1 cellular context compared by ENCODE assay signal in the genomic region with DNA sequence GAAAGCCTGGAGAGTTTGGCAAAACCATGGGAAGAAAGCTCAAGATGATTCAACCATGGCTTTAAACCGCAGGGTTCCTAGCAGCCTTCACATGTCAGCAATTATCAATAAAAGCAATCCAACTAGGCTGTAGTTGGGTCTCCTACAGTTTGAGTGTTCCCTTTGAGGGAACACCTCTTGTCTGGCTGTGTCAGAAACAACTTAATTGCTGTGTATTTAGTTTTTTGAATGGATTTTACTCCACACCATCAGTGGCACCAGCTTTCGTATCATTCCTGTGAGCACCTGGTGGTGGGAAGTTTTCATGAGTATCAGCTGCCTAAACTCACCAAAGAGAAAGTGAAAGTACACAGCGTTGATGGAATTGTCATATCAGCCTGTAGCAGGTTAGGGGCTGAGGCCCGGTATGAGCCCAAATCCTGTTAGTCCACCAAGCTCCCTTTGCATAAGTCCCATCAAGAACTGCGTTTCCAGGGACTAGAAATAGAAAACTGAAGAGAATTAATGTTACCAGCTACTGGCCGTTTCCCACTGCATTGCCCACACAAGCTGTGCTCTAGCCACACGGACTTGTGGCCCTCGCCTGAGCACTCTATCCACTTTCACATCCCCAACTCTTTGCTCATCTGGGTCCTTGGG.
A peak's percentile ranks its signal among the peaks of the same experiment; 100 is the strongest.
TF ChIP-seq lines count a peak whose summit lies in the region.

No MANE protein-coding gene starts in this region.

TF ChIP-seq in HepG2, 621 proteins besides CTCF, POLR2A, EP300 and RAD21 (continued from another document):
- TF ChIP-seq ZFP36 (IDR thresholded peaks at IDR 0.05; ENCODE audit: borderline replicate concordance, low read depth, low read length, partially characterized antibody) (no peak), IRF2 (CRISPR knock-in tag; IDR thresholded peaks at IDR 0.05) (peak; percentile 100), KMT2A (CRISPR knock-in tag; IDR thresholded peaks at IDR 0.05) (peak; percentile 45; the same call in 1 of the 2 replicates), TSC22D2 (CRISPR knock-in tag; IDR thresholded peaks at IDR 0.05; ENCODE audit: borderline replicate concordance) (no peak), MBD4 (IDR thresholded peaks at IDR 0.05; ENCODE audit: borderline replicate concordance, low read length) (no peak), ZNF292 (CRISPR knock-in tag; IDR thresholded peaks at IDR 0.05; ENCODE audit: borderline replicate concordance, low read depth) (peak; percentile 26; the same call in 1 of the 2 replicates), SAP130 (CRISPR knock-in tag; IDR thresholded peaks at IDR 0.05; ENCODE audit: low read depth) (0 out of 2 replicates have a peak, but pooled peaks have one; percentile 26), ZFP82 (CRISPR knock-in tag; IDR thresholded peaks at IDR 0.05; ENCODE audit: borderline replicate concordance) (no peak), RXRA (CRISPR knock-in tag; IDR thresholded peaks at IDR 0.05) (no peak), ZNF614 (CRISPR knock-in tag; IDR thresholded peaks at IDR 0.05; ENCODE audit: borderline replicate concordance) (no peak), ZNF841 (CRISPR knock-in tag; IDR thresholded peaks at IDR 0.05; ENCODE audit: borderline replicate concordance) (no peak)
- TF ChIP-seq, protein P1, sequence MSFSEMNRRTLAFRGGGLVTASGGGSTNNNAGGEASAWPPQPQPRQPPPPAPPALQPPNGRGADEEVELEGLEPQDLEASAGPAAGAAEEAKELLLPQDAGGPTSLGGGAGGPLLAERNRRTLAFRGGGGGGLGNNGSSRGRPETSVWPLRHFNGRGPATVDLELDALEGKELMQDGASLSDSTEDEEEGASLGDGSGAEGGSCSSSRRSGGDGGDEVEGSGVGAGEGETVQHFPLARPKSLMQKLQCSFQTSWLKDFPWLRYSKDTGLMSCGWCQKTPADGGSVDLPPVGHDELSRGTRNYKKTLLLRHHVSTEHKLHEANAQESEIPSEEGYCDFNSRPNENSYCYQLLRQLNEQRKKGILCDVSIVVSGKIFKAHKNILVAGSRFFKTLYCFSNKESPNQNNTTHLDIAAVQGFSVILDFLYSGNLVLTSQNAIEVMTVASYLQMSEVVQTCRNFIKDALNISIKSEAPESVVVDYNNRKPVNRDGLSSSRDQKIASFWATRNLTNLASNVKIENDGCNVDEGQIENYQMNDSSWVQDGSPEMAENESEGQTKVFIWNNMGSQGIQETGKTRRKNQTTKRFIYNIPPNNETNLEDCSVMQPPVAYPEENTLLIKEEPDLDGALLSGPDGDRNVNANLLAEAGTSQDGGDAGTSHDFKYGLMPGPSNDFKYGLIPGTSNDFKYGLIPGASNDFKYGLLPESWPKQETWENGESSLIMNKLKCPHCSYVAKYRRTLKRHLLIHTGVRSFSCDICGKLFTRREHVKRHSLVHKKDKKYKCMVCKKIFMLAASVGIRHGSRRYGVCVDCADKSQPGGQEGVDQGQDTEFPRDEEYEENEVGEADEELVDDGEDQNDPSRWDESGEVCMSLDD (CRISPR knock-in tag; IDR thresholded peaks at IDR 0.05; ENCODE audit: borderline replicate concordance) = no peak
- TF ChIP-seq, protein P2, sequence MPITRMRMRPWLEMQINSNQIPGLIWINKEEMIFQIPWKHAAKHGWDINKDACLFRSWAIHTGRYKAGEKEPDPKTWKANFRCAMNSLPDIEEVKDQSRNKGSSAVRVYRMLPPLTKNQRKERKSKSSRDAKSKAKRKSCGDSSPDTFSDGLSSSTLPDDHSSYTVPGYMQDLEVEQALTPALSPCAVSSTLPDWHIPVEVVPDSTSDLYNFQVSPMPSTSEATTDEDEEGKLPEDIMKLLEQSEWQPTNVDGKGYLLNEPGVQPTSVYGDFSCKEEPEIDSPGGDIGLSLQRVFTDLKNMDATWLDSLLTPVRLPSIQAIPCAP (CRISPR knock-in tag; IDR thresholded peaks at IDR 0.05; ENCODE audit: low read depth) = peak; percentile 90
- TF ChIP-seq, protein P3, sequence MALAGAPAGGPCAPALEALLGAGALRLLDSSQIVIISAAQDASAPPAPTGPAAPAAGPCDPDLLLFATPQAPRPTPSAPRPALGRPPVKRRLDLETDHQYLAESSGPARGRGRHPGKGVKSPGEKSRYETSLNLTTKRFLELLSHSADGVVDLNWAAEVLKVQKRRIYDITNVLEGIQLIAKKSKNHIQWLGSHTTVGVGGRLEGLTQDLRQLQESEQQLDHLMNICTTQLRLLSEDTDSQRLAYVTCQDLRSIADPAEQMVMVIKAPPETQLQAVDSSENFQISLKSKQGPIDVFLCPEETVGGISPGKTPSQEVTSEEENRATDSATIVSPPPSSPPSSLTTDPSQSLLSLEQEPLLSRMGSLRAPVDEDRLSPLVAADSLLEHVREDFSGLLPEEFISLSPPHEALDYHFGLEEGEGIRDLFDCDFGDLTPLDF (CRISPR knock-in tag; IDR thresholded peaks at IDR 0.05) = no peak
